ENCODE assay signal across 8 cellular contexts in genomic region chr6:150865043-150865405, GRCh38. TPM values are rescaled to one million over a fixed set of nuclear protein-coding genes. Genes with fewer than 3 reads are reported as not detected.
DNase-seq lines count a peak whose midpoint lies in the region; ATAC-seq and TF ChIP-seq lines count a peak whose summit lies in the region.

No MANE protein-coding gene starts in this region.

- H3K4me3 ChIP-seq in SJCRH30, result peak overlapping the region; percentile 91
- H3K4me3 ChIP-seq in esophagus muscularis mucosa, result peak overlapping the region; percentile 67 to 95 (median 79)
- peak overlapping the region; percentile 78 for H3K4me3 ChIP-seq in rectal smooth muscle tissue (ENCODE audit: low read length)

- DNase-seq in GM10266 (ENCODE audit: extremely low spot score) (peak; percentile 21), SJCRH30 (no peak), esophagus muscularis mucosa (ENCODE audit: extremely low spot score) (no peak), AML-193 (lab: John Stamatoyannopoulos, UW) (no peak), KBM-7 (no peak)
- no peak for DNase-seq in stimulated activated CD8-positive, alpha-beta memory T cell treated with anti-CD3 and anti-CD28 coated beads, Interleukin-4, amount 100 ng/mL, for 48 hours

- no peak for TF ChIP-seq POLR2A in esophagus muscularis mucosa (IDR thresholded peaks at IDR 0.05; ENCODE audit: low read depth)

- no peak for TF ChIP-seq CTCF in GM10266 (IDR thresholded peaks at IDR 0.05; ENCODE audit: control insufficient read depth, insufficient read depth, low read depth, missing control alignments)
- TF ChIP-seq CTCF in esophagus muscularis mucosa (IDR thresholded peaks at IDR 0.05), result no peak

- in situ Hi-C loops in KBM-7 (cut with MboI; ENCODE audit: low pct_unique_long_range_greater_than_20kb, low sequenced_read_pairs), result no loop called here

- no peak for ATAC-seq in GM19452 (IDR thresholded peaks at IDR 0.05; ENCODE audit: unreplicated experiment)

- H3K36me3 ChIP-seq in SJCRH30 (peaks cover 6% of the 10 kb centered on the region; the same call in 1 of the 2 replicates), esophagus muscularis mucosa (no peaks in the 10 kb centered on the region), rectal smooth muscle tissue (ENCODE audit: control insufficient read depth, insufficient read depth, low read length) (no peaks in the 10 kb centered on the region)

- WGBS in esophagus muscularis mucosa, result 19% methylated on average over 5 of the region's 5 CpGs

- H3K4me1 ChIP-seq in SJCRH30, result peaks cover 7% of the 10 kb centered on the region; the same call in 1 of the 2 replicates
- peaks cover 5 to 24% (median 22%) of the 10 kb centered on the region in 4 donors for H3K4me1 ChIP-seq in esophagus muscularis mucosa
- H3K4me1 ChIP-seq in rectal smooth muscle tissue (ENCODE audit: control insufficient read depth, insufficient read depth, low read length), result peaks cover 3% of the 10 kb centered on the region

- H3K9me3 ChIP-seq in SJCRH30 (replicated peaks), result no peaks in the 10 kb centered on the region
- no peaks in the 10 kb centered on the region for H3K9me3 ChIP-seq in esophagus muscularis mucosa

- H3K9ac ChIP-seq in rectal smooth muscle tissue (ENCODE audit: low read length), result peak overlapping the region; percentile 89

- H3K27me3 ChIP-seq in SJCRH30, result no peaks in the 10 kb centered on the region
- no peaks in the 10 kb centered on the region for H3K27me3 ChIP-seq in esophagus muscularis mucosa
- no peaks in the 10 kb centered on the region for H3K27me3 ChIP-seq in rectal smooth muscle tissue (ENCODE audit: control insufficient read depth, insufficient read depth, low read length)

- intact Hi-C loops in esophagus muscularis mucosa (cut with DNase I), result loop anchor here (5.0 kb wide), 1 partner anchor 48 kb away; no protein-coding TSS in a partner anchor

- no peak for TF ChIP-seq EP300 in esophagus muscularis mucosa (IDR thresholded peaks at IDR 0.05)

- H3K27ac ChIP-seq in SJCRH30 (peak overlapping the region; percentile 67), esophagus muscularis mucosa (replicated peaks in 1 of 4) (peak overlapping the region; percentile 77 to 91 (median 82)), rectal smooth muscle tissue (ENCODE audit: low read depth, low read length) (peak overlapping the region; percentile 87)

RNA-seq across cellular contexts. Expression of gene MTHFD1L, which starts 0.5 kb away (rescaled TPM):
- 44.7 and 51.3 TPM in 2 replicates for total RNA-seq in SJCRH30 (2014; rRNA removed; shearing (Covaris generic))
- total RNA-seq in esophagus muscularis mucosa, result 1 to 10 TPM; 2.5 to 7.1 (median 4.2) TPM
